8 cellular contexts compared by ENCODE assay signal in the genomic region with DNA sequence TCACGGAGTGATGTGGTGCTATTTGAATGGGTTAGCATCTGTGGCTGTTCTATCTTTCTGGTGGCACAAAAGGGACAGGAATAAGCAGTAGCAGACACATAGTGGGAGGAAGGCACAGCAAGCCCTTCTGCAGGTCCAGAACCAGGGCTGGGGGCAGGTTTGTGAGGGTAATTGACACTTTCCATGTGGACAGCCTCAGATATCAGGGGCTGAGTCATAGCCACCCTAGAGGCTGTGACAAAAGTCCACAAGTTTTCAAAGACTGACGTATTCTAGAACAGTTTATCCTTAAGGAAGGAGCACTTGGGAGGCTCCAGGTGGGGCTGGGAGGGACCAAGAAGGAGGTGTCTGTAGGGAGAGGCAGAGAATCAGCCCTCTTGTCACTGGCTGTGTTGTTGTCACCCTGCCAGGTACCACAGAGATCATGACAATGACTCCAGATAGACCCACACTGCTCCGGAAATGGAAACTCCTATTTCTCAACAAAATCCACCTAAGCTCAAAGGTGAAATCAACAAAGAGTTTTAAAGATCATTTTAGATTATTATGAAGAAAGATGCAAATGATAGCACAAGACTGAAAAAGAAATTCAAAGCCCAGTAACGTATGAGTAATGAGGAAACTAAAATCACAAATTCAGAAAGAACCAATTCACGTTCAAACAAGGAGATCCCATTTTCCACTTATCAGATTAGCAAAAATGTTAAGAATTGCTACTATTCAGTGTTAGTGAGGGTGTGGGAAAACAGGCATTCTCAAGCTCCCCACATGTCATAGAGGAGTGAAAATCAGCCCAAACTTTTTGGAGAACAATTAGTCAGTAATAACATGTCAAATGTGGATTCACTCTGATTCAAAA. TPM values are rescaled to one million over a fixed set of nuclear protein-coding genes. Genes with fewer than 3 reads are reported as not detected.
DNase-seq lines count a peak whose midpoint lies in the region; ATAC-seq and TF ChIP-seq lines count a peak whose summit lies in the region.

No MANE protein-coding gene starts in this region.

- H4K20me1 ChIP-seq in smooth muscle cell (ENCODE audit: low read depth) = no peaks in the 10 kb centered on the region

- H3K27me3 Mint-ChIP-seq in CD14-positive monocyte (ENCODE audit: low read depth in 3 of 3) = peaks cover 0 to 2% (median 2%) of the 10 kb centered on the region in 3 donors

- DNase-seq in NCI-H2029 treated with DMSO at 0.1 percent for 48 hours (lab: John Stamatoyannopoulos, UW) (peak; percentile 97), choroid plexus epithelial cell (ENCODE audit: low read depth) (peak; percentile 78), smooth muscle cell (lab: John Stamatoyannopoulos, UW; ENCODE audit: unreplicated experiment) (no peak), amniotic stem cell (lab: John Stamatoyannopoulos, UW) (no peak), CD14-positive monocyte (ENCODE audit: low spot score) (no peak), retina (no peak), dorsolateral prefrontal cortex (no peak)

- H3K4me1 ChIP-seq in smooth muscle cell (ENCODE audit: low read depth) = no peaks in the 10 kb centered on the region

- intact Hi-C loops in CD14-positive monocyte (cut with micrococcal nuclease) (no loop called here), dorsolateral prefrontal cortex (cut with DNase I) (no loop called here)

- peaks cover 0 to 2% (median 0%) of the 10 kb centered on the region in 7 donors for H3K9me3 Mint-ChIP-seq in CD14-positive monocyte

- no peaks in the 10 kb centered on the region for H3K79me2 ChIP-seq in smooth muscle cell (ENCODE audit: low read depth)

- no peaks in the 10 kb centered on the region for H3K9me3 ChIP-seq in smooth muscle cell (replicated peaks; ENCODE audit: low read depth)

- H3K36me3 ChIP-seq in smooth muscle cell (ENCODE audit: low read depth) = no peaks in the 10 kb centered on the region

- peak; percentile 50 for ATAC-seq in GM19025 (IDR thresholded peaks at IDR 0.05; ENCODE audit: low read depth, unreplicated experiment)

- peak overlapping the region in 1 of 7 donors; percentile 53 for H3K27ac Mint-ChIP-seq in CD14-positive monocyte

- no peaks in the 10 kb centered on the region for H3K36me3 Mint-ChIP-seq in CD14-positive monocyte

- H3K4me3 ChIP-seq in choroid plexus epithelial cell (ENCODE audit: low read depth, low read length) = no peak overlapping the region
- no peak overlapping the region for H3K4me3 ChIP-seq in smooth muscle cell
- H3K4me3 ChIP-seq in dorsolateral prefrontal cortex = no peak overlapping the region

- H3K27ac ChIP-seq in smooth muscle cell (ENCODE audit: low read depth) (peak overlapping the region; percentile 22), dorsolateral prefrontal cortex (peak overlapping the region in 8 of 59 donors; percentile 2 to 37 (median 18))

- H3F3A ChIP-seq in smooth muscle cell (ENCODE audit: low read depth) = no peaks in the 10 kb centered on the region

- H3K27me3 ChIP-seq in smooth muscle cell (ENCODE audit: low read depth) = no peaks in the 10 kb centered on the region
- no peaks in the 10 kb centered on the region for H3K27me3 ChIP-seq in dorsolateral prefrontal cortex

- H3K4me2 ChIP-seq in smooth muscle cell = peak overlapping the region; percentile 22

- 31% methylated on average over 5 of the region's 5 CpGs for WGBS in smooth muscle cell (ENCODE audit: low lambda C conversion rate)

- H3K4me3 Mint-ChIP-seq in CD14-positive monocyte = no peak overlapping the region

- TF ChIP-seq CTCF in choroid plexus epithelial cell (conservative IDR thresholded peaks at IDR 0.05; ENCODE audit: low read depth, low read length) (no peak), smooth muscle cell (IDR thresholded peaks at IDR 0.05; ENCODE audit: borderline replicate concordance, insufficient read depth, poor library complexity, severe bottlenecking) (no peak), CD14-positive monocyte (IDR thresholded peaks at IDR 0.05) (no peak), dorsolateral prefrontal cortex (IDR thresholded peaks at IDR 0.05 in 54 of 56, conservative IDR thresholded peaks at IDR 0.05 in 2 of 56; ENCODE audit: low read depth in 1 of 56, partially characterized antibody in 56 of 56) (no peak)

- no peak overlapping the region for H2AFZ ChIP-seq in smooth muscle cell (ENCODE audit: low read depth)

- H3K4me1 Mint-ChIP-seq in CD14-positive monocyte = peaks cover 34% of the 10 kb centered on the region

- no peak overlapping the region for H3K9ac ChIP-seq in smooth muscle cell (ENCODE audit: low read depth)

RNA-seq across cellular contexts. Expression of gene NFKBIA, which starts 48.3 kb away (rescaled TPM):
- total RNA-seq in smooth muscle cell (170 and 215 TPM in 2 replicates), dorsolateral prefrontal cortex (100 to 1,000 TPM in 34 of 120 experiments, 10 to 100 TPM in 86; 38.8 to 167 (median 81.3) TPM)
- polyA plus RNA-seq in smooth muscle cell (207 and 223 TPM in 2 replicates), CD14-positive monocyte (100 to 1,000 TPM; 868 to 935 TPM)

Comparison
In these comparisons a context has a peak if more than half of its experiments do, and no peak if none do; other contexts are left out.
1. DNase-seq: peak in NCI-H2029 treated with DMSO at 0.1 percent for 48 hours (single experiment) and choroid plexus epithelial cell (single experiment); none in smooth muscle cell (single experiment), amniotic stem cell (single experiment), CD14-positive monocyte (single experiment), retina (single experiment) and dorsolateral prefrontal cortex (0 of 10).